Comparison of ENCODE assay signal across 7 cellular contexts in genomic region chr14:77027538-77028383, GRCh38. TPM values are rescaled to one million over a fixed set of nuclear protein-coding genes. Genes with fewer than 3 reads are reported as not detected.
DNase-seq lines count a peak whose midpoint lies in the region; ATAC-seq and TF ChIP-seq lines count a peak whose summit lies in the region.

No MANE protein-coding gene starts in this region.

- H3K36me3 Mint-ChIP-seq in GM23338 (ENCODE audit: low read depth), result peaks cover 25% of the 10 kb centered on the region

- peak overlapping the region; percentile 92 for H3K27ac ChIP-seq in GM23338 (ENCODE audit: low read depth)

- peak overlapping the region; percentile 87 for H3K4me3 Mint-ChIP-seq in GM23338

- H3K9me2 ChIP-seq in GM23338 (ENCODE audit: insufficient read depth), result no peaks in the 10 kb centered on the region

- no peaks in the 10 kb centered on the region for H4K20me1 ChIP-seq in GM23338 (replicated peaks; ENCODE audit: insufficient read depth)

- no peaks in the 10 kb centered on the region for H3K27me3 ChIP-seq in GM23338 (ENCODE audit: insufficient read depth)

- H3K4me3 ChIP-seq in GM12875 (ENCODE audit: low read depth, low read length) (peak overlapping the region; percentile 93), GM23338 (peak overlapping the region; percentile 75)

- H2AFZ ChIP-seq in GM23338, result no peak overlapping the region

- H3K4me1 Mint-ChIP-seq in GM23338, result peaks cover 50% of the 10 kb centered on the region

- peaks cover 57% of the 10 kb centered on the region for H3K79me2 ChIP-seq in GM23338 (replicated peaks; ENCODE audit: insufficient read depth)

- intact Hi-C loops in left colon (cut with DNase I, micrococcal nuclease), result no loop called here

- H3K4me2 ChIP-seq in GM23338, result peak overlapping the region; percentile 98

- peak; percentile 58 for DNase-seq in GM23338 (ENCODE audit: low spot score)
- peak; percentile 75 for DNase-seq in LHCN-M2 (ENCODE audit: low read depth)
- DNase-seq in activated CD4-positive, CD25-positive, alpha-beta regulatory T cell treated with anti-CD3 and anti-CD28 coated beads, Interleukin-2, amount 50 U/mL, for 16 hours (ENCODE audit: low read depth, low spot score), result peak; percentile 42
- peak; percentile 59 for DNase-seq in cerebellum (ENCODE audit: low spot score)
- peak; percentile 80 to 82 for DNase-seq in left colon
- peak in 2 of 3 donors; percentile 40 to 53 for DNase-seq in stimulated activated CD4-positive, alpha-beta T cell treated with anti-CD3 and anti-CD28 coated beads, TNF-alpha, amount 100 ng/mL, for 1 hour (ENCODE audit: low read depth in 3 of 3, low spot score in 1 of 3)

- no peaks in the 10 kb centered on the region for H3K36me3 ChIP-seq in GM23338 (ENCODE audit: insufficient read depth)

- peaks cover 50% of the 10 kb centered on the region for H3K4me1 ChIP-seq in GM23338 (ENCODE audit: insufficient read depth)

- peak; percentile 1; the same call in 2 of the 3 replicates for ATAC-seq in GM23338
- ATAC-seq in left colon, result peak; percentile 26

- H3K9me3 Mint-ChIP-seq in GM23338, result peaks cover 3% of the 10 kb centered on the region; the same call in 1 of the 3 replicates

- no peak overlapping the region for H3K27ac Mint-ChIP-seq in GM23338

- peaks cover 34% of the 10 kb centered on the region for H3F3A ChIP-seq in GM23338 (replicated peaks; ENCODE audit: low read depth)

- peak; percentile 37; the same call in 1 of the 2 replicates for TF ChIP-seq CTCF in GM12875 (IDR thresholded peaks at IDR 0.05; ENCODE audit: borderline replicate concordance, insufficient read depth, low read depth, low read length)
- no peak for TF ChIP-seq CTCF in GM23338 (conservative IDR thresholded peaks at IDR 0.05; ENCODE audit: low read depth in 2 of 2)

- peaks cover 28% of the 10 kb centered on the region for H3K27me3 Mint-ChIP-seq in GM23338 (ENCODE audit: insufficient read depth, low read depth, poor library complexity)

TF ChIP-seq in GM23338, 12 proteins besides CTCF, POLR2A, EP300 and RAD21 (continues in another document):
- no peak for TF ChIP-seq JUNB (IDR thresholded peaks at IDR 0.05; ENCODE audit: unreplicated experiment)
- TF ChIP-seq REST (IDR thresholded peaks at IDR 0.05; ENCODE audit: unreplicated experiment), result no peak
- no peak for TF ChIP-seq ETS1 (IDR thresholded peaks at IDR 0.05)
- TF ChIP-seq POLR2AphosphoS5 (IDR thresholded peaks at IDR 0.05; ENCODE audit: low read depth), result no peak; the same call in 1 of the 2 replicates
- TF ChIP-seq NANOG (IDR thresholded peaks at IDR 0.05; ENCODE audit: borderline replicate concordance), result no peak
- no peak for TF ChIP-seq EZH2 (IDR thresholded peaks at IDR 0.05; ENCODE audit: low read depth, unreplicated experiment)
- TF ChIP-seq EZH2phosphoT487 (IDR thresholded peaks at IDR 0.05; ENCODE audit: unreplicated experiment), result no peak
- TF ChIP-seq CREB1 (CRISPR knock-in tag; IDR thresholded peaks at IDR 0.05; ENCODE audit: low read depth), result no peak
- TF ChIP-seq, protein P1, sequence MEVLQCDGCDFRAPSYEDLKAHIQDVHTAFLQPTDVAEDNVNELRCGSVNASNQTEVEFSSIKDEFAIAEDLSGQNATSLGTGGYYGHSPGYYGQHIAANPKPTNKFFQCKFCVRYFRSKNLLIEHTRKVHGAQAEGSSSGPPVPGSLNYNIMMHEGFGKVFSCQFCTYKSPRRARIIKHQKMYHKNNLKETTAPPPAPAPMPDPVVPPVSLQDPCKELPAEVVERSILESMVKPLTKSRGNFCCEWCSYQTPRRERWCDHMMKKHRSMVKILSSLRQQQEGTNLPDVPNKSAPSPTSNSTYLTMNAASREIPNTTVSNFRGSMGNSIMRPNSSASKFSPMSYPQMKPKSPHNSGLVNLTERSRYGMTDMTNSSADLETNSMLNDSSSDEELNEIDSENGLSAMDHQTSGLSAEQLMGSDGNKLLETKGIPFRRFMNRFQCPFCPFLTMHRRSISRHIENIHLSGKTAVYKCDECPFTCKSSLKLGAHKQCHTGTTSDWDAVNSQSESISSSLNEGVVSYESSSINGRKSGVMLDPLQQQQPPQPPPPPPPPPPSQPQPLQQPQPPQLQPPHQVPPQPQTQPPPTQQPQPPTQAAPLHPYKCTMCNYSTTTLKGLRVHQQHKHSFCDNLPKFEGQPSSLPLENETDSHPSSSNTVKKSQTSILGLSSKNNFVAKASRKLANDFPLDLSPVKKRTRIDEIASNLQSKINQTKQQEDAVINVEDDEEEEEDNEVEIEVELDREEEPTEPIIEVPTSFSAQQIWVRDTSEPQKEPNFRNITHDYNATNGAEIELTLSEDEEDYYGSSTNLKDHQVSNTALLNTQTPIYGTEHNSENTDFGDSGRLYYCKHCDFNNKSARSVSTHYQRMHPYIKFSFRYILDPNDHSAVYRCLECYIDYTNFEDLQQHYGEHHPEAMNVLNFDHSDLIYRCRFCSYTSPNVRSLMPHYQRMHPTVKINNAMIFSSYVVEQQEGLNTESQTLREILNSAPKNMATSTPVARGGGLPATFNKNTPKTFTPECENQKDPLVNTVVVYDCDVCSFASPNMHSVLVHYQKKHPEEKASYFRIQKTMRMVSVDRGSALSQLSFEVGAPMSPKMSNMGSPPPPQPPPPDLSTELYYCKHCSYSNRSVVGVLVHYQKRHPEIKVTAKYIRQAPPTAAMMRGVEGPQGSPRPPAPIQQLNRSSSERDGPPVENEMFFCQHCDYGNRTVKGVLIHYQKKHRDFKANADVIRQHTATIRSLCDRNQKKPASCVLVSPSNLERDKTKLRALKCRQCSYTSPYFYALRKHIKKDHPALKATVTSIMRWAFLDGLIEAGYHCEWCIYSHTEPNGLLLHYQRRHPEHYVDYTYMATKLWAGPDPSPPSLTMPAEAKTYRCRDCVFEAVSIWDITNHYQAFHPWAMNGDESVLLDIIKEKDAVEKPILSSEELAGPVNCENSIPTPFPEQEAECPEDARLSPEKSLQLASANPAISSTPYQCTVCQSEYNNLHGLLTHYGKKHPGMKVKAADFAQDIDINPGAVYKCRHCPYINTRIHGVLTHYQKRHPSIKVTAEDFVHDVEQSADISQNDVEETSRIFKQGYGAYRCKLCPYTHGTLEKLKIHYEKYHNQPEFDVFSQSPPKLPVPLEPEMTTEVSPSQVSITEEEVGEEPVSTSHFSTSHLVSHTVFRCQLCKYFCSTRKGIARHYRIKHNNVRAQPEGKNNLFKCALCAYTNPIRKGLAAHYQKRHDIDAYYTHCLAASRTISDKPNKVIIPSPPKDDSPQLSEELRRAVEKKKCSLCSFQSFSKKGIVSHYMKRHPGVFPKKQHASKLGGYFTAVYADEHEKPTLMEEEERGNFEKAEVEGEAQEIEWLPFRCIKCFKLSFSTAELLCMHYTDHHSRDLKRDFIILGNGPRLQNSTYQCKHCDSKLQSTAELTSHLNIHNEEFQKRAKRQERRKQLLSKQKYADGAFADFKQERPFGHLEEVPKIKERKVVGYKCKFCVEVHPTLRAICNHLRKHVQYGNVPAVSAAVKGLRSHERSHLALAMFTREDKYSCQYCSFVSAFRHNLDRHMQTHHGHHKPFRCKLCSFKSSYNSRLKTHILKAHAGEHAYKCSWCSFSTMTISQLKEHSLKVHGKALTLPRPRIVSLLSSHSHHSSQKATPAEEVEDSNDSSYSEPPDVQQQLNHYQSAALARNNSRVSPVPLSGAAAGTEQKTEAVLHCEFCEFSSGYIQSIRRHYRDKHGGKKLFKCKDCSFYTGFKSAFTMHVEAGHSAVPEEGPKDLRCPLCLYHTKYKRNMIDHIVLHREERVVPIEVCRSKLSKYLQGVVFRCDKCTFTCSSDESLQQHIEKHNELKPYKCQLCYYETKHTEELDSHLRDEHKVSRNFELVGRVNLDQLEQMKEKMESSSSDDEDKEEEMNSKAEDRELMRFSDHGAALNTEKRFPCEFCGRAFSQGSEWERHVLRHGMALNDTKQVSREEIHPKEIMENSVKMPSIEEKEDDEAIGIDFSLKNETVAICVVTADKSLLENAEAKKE (CRISPR knock-in tag; IDR thresholded peaks at IDR 0.05), result no peak
- TF ChIP-seq STAT1 (IDR thresholded peaks at IDR 0.05; ENCODE audit: unreplicated experiment), result no peak
- no peak for TF ChIP-seq ZNF331 (CRISPR knock-in tag; IDR thresholded peaks at IDR 0.05; ENCODE audit: low read depth)

RNA-seq across cellular contexts. Expression of gene IRF2BPL, which starts 0.7 kb away (rescaled TPM):
- 97.8 and 119 TPM in 2 replicates for total RNA-seq in GM23338 (2014; rRNA removed; shearing (Covaris generic))
- 11.2 and 13.2 TPM in 2 replicates for polyA plus RNA-seq in GM23338 (2016; fragmentation: Nextera tagmentation; extraction: Ambion mirVana)
- 49.7 and 56.7 TPM in 2 replicates for total RNA-seq in LHCN-M2 (2014; rRNA removed)
- polyA plus RNA-seq in LHCN-M2 (2012), result 16.9 TPM
- 28.5 TPM for total RNA-seq in cerebellum
- 10 to 100 TPM; 15.5 to 25.5 TPM for total RNA-seq in left colon

Comparison
In these comparisons a context has a peak if more than half of its experiments do, and no peak if none do; other contexts are left out.
1. Peak in every context shown above with its lines: DNase-seq, ATAC-seq, H3K4me3 ChIP-seq and H3K27ac ChIP-seq.